8 cellular contexts compared by ENCODE assay signal in the genomic region with DNA sequence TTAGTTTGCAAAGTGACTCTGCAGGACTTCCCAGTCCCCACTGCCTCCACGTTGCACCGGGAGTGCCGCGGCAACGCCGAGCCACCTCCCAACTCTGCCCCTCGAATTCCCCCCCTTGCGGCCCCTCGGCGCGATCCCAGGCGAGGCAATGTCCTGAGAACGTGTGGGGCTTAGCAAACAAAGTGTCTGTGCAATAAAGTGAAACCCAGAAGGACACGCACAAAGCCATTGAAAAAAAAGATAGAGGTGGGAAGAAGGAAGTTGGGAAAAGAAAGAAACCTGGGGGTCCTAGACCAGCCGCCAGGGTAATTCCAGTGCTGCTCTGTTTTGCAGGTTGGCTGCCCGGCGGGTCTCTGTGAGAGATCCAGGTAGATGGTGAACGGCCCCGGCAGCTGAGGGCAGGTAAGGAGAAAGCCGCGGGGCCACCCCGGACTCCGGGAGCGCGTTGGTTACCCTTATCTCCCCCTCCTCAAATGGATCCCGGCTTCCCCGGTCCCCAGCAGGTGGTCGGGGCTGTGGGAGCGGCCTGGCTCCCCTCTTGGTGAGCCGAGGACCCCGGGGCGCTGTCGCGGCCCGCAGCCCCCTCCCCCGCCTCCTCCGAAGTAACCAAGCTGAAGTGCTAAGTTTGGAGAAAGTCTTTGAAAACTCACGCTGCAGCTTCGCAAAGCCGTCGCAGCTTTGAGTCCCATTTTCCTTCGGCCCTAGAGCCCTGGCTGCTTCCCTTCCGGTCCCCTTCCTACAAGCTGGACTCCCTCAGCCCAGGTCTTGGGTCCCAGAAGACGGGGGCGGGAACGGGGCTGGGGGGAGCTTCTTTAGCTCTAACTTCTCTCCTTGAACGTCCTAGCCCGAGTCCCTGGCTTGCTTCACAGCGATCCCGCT. TPM values are rescaled to one million over a fixed set of nuclear protein-coding genes. Genes with fewer than 3 reads are reported as not detected.
DNase-seq lines count a peak whose midpoint lies in the region; ATAC-seq and TF ChIP-seq lines count a peak whose summit lies in the region.

No MANE protein-coding gene starts in this region.

- intact Hi-C loops in body of pancreas (cut with DNase I), result no loop called here
- intact Hi-C loops in aorta (cut with DNase I), result no loop called here

- peak overlapping the region; percentile 94 for H2AFZ ChIP-seq in KMS-11 (ENCODE audit: low read depth)

- H3K4me3 ChIP-seq in BLaER1, result peak overlapping the region; percentile 65
- peak overlapping the region; percentile 82 for H3K4me3 ChIP-seq in KMS-11 (IDR thresholded peaks at IDR 0.05; ENCODE audit: insufficient read depth, low read depth, low read length)
- H3K4me3 ChIP-seq in body of pancreas, result peak overlapping the region; percentile 1 to 91
- peak overlapping the region; percentile 16 for H3K4me3 ChIP-seq in mesodermal cell (ENCODE audit: extremely low read depth, insufficient read depth, low read length, poor library complexity, severe bottlenecking)
- peak overlapping the region in 1 of 2 donors; percentile 46 for H3K4me3 ChIP-seq in aorta (ENCODE audit: low read length in 2 of 2)

- H3K36me3 ChIP-seq in BLaER1 (no peaks in the 10 kb centered on the region), KMS-11 (ENCODE audit: insufficient read depth) (no peaks in the 10 kb centered on the region), body of pancreas (replicated peaks in 1 of 2; ENCODE audit: insufficient read depth in 1 of 2, low read depth in 2 of 2) (no peaks in the 10 kb centered on the region), mesodermal cell (ENCODE audit: control insufficient read depth, insufficient read depth, low read length) (no peaks in the 10 kb centered on the region), aorta (ENCODE audit: control insufficient read depth in 1 of 2, insufficient read depth in 2 of 2, low read length in 1 of 2) (no peaks in the 10 kb centered on the region)

- TF ChIP-seq POLR2A in body of pancreas (IDR thresholded peaks at IDR 0.05), result no peak

- H3K27me3 ChIP-seq in BLaER1, result peaks cover 100% of the 10 kb centered on the region
- H3K27me3 ChIP-seq in KMS-11 (ENCODE audit: insufficient read depth, low read depth), result no peaks in the 10 kb centered on the region
- peaks cover 0 to 20% of the 10 kb centered on the region in 2 donors for H3K27me3 ChIP-seq in body of pancreas
- H3K27me3 ChIP-seq in aorta (ENCODE audit: control insufficient read depth in 1 of 2, insufficient read depth in 2 of 2, low read length in 1 of 2), result peaks cover 0 to 1% of the 10 kb centered on the region in 2 donors

- H3K9ac ChIP-seq in BLaER1, result no peak overlapping the region
- peak overlapping the region; percentile 74 for H3K9ac ChIP-seq in KMS-11

- TF ChIP-seq CTCF in KMS-11 (conservative IDR thresholded peaks at IDR 0.05; ENCODE audit: low read depth, low read length), result no peak
- no peak for TF ChIP-seq CTCF in body of pancreas (IDR thresholded peaks at IDR 0.05)

- H3K9me3 ChIP-seq in BLaER1, result peaks cover 43% of the 10 kb centered on the region
- H3K9me3 ChIP-seq in body of pancreas, result no peaks in the 10 kb centered on the region
- H3K9me3 ChIP-seq in mesodermal cell (ENCODE audit: control insufficient read depth, low read length), result no peaks in the 10 kb centered on the region
- peaks cover 1% of the 10 kb centered on the region for H3K9me3 ChIP-seq in aorta (ENCODE audit: control insufficient read depth, low read length)

- ATAC-seq in GM19324 (IDR thresholded peaks at IDR 0.05; ENCODE audit: low FRiP score, unreplicated experiment) (peak; percentile 23), body of pancreas (no peak), HG03159 (IDR thresholded peaks at IDR 0.05; ENCODE audit: unreplicated experiment) (no peak), aorta (ENCODE audit: low FRiP score) (no peak)

- H3K4me1 ChIP-seq in BLaER1 (peaks cover 18% of the 10 kb centered on the region), KMS-11 (ENCODE audit: low read depth, poor library complexity, severe bottlenecking) (peaks cover 6% of the 10 kb centered on the region), body of pancreas (peaks cover 47% of the 10 kb centered on the region), mesodermal cell (ENCODE audit: control insufficient read depth, insufficient read depth, low read length, poor library complexity, severe bottlenecking) (peaks cover 42% of the 10 kb centered on the region), aorta (ENCODE audit: control insufficient read depth in 1 of 2, insufficient read depth in 2 of 2, low read length in 2 of 2) (no peaks in the 10 kb centered on the region)

- H3K4me2 ChIP-seq in BLaER1 (peak overlapping the region; percentile 93), KMS-11 (peak overlapping the region; percentile 92)

- 4 to 14% methylated on average over 34 to 45 of the region's 50 CpGs for WGBS in body of pancreas, 2 donors
- 0 to 1% methylated on average over 26 to 34 of the region's 50 CpGs for WGBS in mesodermal cell (ENCODE audit: insufficient coverage in 2 of 2), 2 experiments
- 14 to 15% methylated on average over 48 to 50 of the region's 50 CpGs for WGBS in aorta, 2 donors

- DNase-seq in body of pancreas (peak in 3 of 4 donors; percentile 19 to 33 (median 33)), aorta (no peak), NCI-H2196 (lab: John Stamatoyannopoulos, UW; ENCODE audit: unreplicated experiment) (no peak)

- no peaks in the 10 kb centered on the region for H3K79me2 ChIP-seq in KMS-11 (ENCODE audit: insufficient read depth, low read depth)

- H3K27ac ChIP-seq in BLaER1, result no peak overlapping the region
- H3K27ac ChIP-seq in KMS-11, result peak overlapping the region; percentile 14; the same call in 1 of the 2 replicates
- H3K27ac ChIP-seq in body of pancreas, result peak overlapping the region in 3 of 4 donors; percentile 1 to 42 (median 22)
- no peak overlapping the region for H3K27ac ChIP-seq in mesodermal cell (ENCODE audit: low read depth, low read length, severe bottlenecking)
- no peak overlapping the region for H3K27ac ChIP-seq in aorta (ENCODE audit: low read depth in 1 of 2, low read length in 2 of 2)

- peaks cover 99% of the 10 kb centered on the region for H4K20me1 ChIP-seq in BLaER1
- H4K20me1 ChIP-seq in KMS-11 (ENCODE audit: insufficient read depth), result no peaks in the 10 kb centered on the region

RNA-seq across cellular contexts. Expression of gene OTX1, which starts 0.5 kb away (rescaled TPM):
- total RNA-seq in body of pancreas (not detected), aorta (not detected)
- not detected for polyA plus RNA-seq in mesodermal cell (2013, experiment 1 of 2)
- not detected for polyA plus RNA-seq in mesodermal cell (2013, experiment 2 of 2)
- not detected for polyA plus RNA-seq in aorta

Comparison
In these comparisons a context has a peak if more than half of its experiments do, and no peak if none do; other contexts are left out.
1. H3K27ac ChIP-seq: peak in KMS-11 (single experiment) and body of pancreas (3 of 4); none in BLaER1 (single experiment), mesodermal cell (single experiment) and aorta (0 of 2).
2. DNase-seq: peak in body of pancreas (3 of 4); none in aorta (0 of 2) and NCI-H2196 (single experiment).